Comparison of ENCODE assay signal across 21 cellular contexts in the genomic region with DNA sequence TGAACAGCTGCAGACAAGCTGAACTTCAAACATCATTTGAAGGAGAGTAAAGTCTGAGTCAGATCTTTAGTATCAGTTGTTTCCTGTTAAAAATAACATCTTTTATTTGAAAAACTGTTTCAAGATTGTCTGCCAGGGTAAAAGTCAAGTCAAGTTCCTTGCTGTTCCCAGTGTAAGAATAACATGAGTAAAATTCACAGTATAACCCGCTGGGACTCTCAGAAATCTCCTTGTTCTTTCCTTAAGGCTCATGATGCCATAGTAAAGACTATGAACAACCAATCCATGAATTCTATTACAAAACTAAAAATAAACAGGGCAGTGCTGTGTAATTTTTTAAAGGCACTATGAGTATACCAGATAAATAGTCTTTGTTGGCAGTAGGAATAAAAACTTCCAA.
"Had no signal": no experiment of that assay in that cellular context is flagged by ENCODE, and none has a peak within 500 bp of the region (broad histone marks: within the 10 kb centered on the region; RNA-seq: fewer than 3 reads in every experiment).

No MANE protein-coding gene starts in this region.

- DNase-seq: activated B cell treated with CpG ODN at 0.5 μM for 24 hours; activated CD4-positive, alpha-beta memory T cell treated with anti-CD3 and anti-CD28 coated beads, Interleukin-2, amount 10 ng/mL, durations not matched to agents 7 days and 5 days; activated CD4-positive, alpha-beta T cell treated with anti-CD3 and anti-CD28 coated beads for 4 hours; activated CD8-positive, alpha-beta memory T cell treated with anti-CD3 and anti-CD28 coated beads, Interleukin-2, amount 10 ng/mL, durations not matched to agents 7 days and 5 days; activated naive CD4-positive, alpha-beta T cell treated with anti-CD3 and anti-CD28 coated beads, Interleukin-2, amount 10 ng/mL, durations not matched to agents 7 days and 5 days; activated naive CD8-positive, alpha-beta T cell treated with anti-CD3 and anti-CD28 coated beads, Interleukin-2, amount 50 U/mL, for 24 hours; aorta; effector memory CD8-positive, alpha-beta T cell; esophagus squamous epithelium; heart right ventricle; immature natural killer cell; natural killer cell; posterior cingulate gyrus; retina; stimulated activated CD4-positive, alpha-beta T cell treated with anti-CD3 and anti-CD28 coated beads, Interleukin-2, amount 100 ng/mL, for 24 hours; stimulated activated naive CD4-positive, alpha-beta T cell treated with Interleukin-2 at 50 U/mL for 16 hours; T-helper 1 cell; T-helper 9 cell; trophoblast cell had no signal

- H3K36me3 ChIP-seq: cardiac muscle cell, esophagus squamous epithelium, gastroesophageal sphincter, heart right ventricle had no signal

- H3K27ac ChIP-seq: cardiac muscle cell, esophagus squamous epithelium, gastroesophageal sphincter, heart right ventricle had no signal

- H3K27me3 ChIP-seq: cardiac muscle cell, gastroesophageal sphincter had no signal

- ATAC-seq: activated CD8-positive, alpha-beta memory T cell treated with anti-CD3 and anti-CD28 coated beads, Interleukin-2, amount 10 ng/mL, durations not matched to agents 7 days and 5 days; activated naive CD8-positive, alpha-beta T cell treated with anti-CD3 and anti-CD28 coated beads, Interleukin-2, amount 50 U/mL, for 24 hours; effector memory CD8-positive, alpha-beta T cell; gastroesophageal sphincter; heart right ventricle; natural killer cell had no signal

- H3K4me1 ChIP-seq: esophagus squamous epithelium, gastroesophageal sphincter had no signal

- H3K4me3 ChIP-seq: cardiac muscle cell, esophagus squamous epithelium, gastroesophageal sphincter, heart right ventricle had no signal

- H3K9me3 ChIP-seq: esophagus squamous epithelium, gastroesophageal sphincter, heart right ventricle had no signal
